In genomic region chr10:34438741-34439140, GRCh38 we compare ENCODE assay signal across 22 cellular contexts.
A peak's percentile ranks its signal among the peaks of the same experiment; 100 is the strongest.
DNase-seq lines count a peak whose midpoint lies in the region; ATAC-seq and TF ChIP-seq lines count a peak whose summit lies in the region.
"Had no signal": no experiment of that assay in that cellular context is flagged by ENCODE, and none has a peak within 500 bp of the region (broad histone marks: within the 10 kb centered on the region; RNA-seq: fewer than 3 reads in every experiment).

No MANE protein-coding gene starts in this region.

- in situ Hi-C loops in mammary epithelial cell (cut with MboI; ENCODE audit: low sequenced_read_pairs in 2 of 2) = no loop called here

- no peak overlapping the region for H2AK5ac ChIP-seq in mesenchymal stem cell (ENCODE audit: low read length, severe bottlenecking)

- H3K4me1 ChIP-seq in mammary epithelial cell (ENCODE audit: insufficient read depth, low read length) (peaks cover 9% of the 10 kb centered on the region), mesenchymal stem cell (ENCODE audit: control insufficient read depth, insufficient read depth, low read depth, low read length) (peaks cover 5% of the 10 kb centered on the region)
- H3K4me1 ChIP-seq in CD8-positive, alpha-beta T cell (ENCODE audit: insufficient read depth, low read length) = no peaks in the 10 kb centered on the region
- H3K4me1 ChIP-seq: SJCRH30 had no signal

- no peak overlapping the region for H3K27ac ChIP-seq in mammary epithelial cell (ENCODE audit: insufficient read depth, low read depth, low read length)
- H3K27ac ChIP-seq in mesenchymal stem cell (ENCODE audit: low read length, poor library complexity, severe bottlenecking) = no peak overlapping the region
- no peak overlapping the region for H3K27ac ChIP-seq in CD8-positive, alpha-beta T cell (ENCODE audit: low read depth, low read length)
- H3K27ac ChIP-seq: KMS-11, SJCRH30 had no signal

- no peak overlapping the region for H3K4me2 ChIP-seq in mammary epithelial cell (ENCODE audit: insufficient read depth, low read depth, low read length)
- H3K4me2 ChIP-seq in mesenchymal stem cell (ENCODE audit: low read length, poor library complexity, severe bottlenecking) = no peak overlapping the region
- H3K4me2 ChIP-seq: KMS-11 had no signal

- H4K91ac ChIP-seq in mesenchymal stem cell (ENCODE audit: low read length) = no peak overlapping the region

- H2BK5ac ChIP-seq in mesenchymal stem cell (ENCODE audit: low read depth, low read length, poor library complexity, severe bottlenecking) = no peak overlapping the region

- H2BK12ac ChIP-seq in mesenchymal stem cell (ENCODE audit: low read length in 2 of 2) = no peak overlapping the region

- no peaks in the 10 kb centered on the region for H3K27me3 Mint-ChIP-seq in MCF 10A (ENCODE audit: insufficient read depth, unreplicated experiment)
- H3K27me3 Mint-ChIP-seq in WTC11 (ENCODE audit: low read depth) = no peaks in the 10 kb centered on the region
- no peaks in the 10 kb centered on the region for H3K27me3 Mint-ChIP-seq in CD8-positive, alpha-beta T cell (ENCODE audit: low read depth)

- H3K27ac Mint-ChIP-seq in MCF 10A (ENCODE audit: low read depth, unreplicated experiment) (peak overlapping the region; percentile 5), WTC11 (peak overlapping the region; percentile 28)
- H3K27ac Mint-ChIP-seq in CD8-positive, alpha-beta T cell = no peak overlapping the region

- POLR2A ChIA-PET in MCF 10A (lab: Yijun Ruan, JAX) (interaction anchor here (0.8 kb wide), 1 partner anchor 67 kb away, joined by 3 read pairs; no protein-coding TSS in a partner anchor), WTC11 (lab: Charles Lee) (no interaction called here)
- POLR2A ChIA-PET in CD8-positive, alpha-beta T cell (lab: Charles Lee) = no interaction called here

- H2BK15ac ChIP-seq in mesenchymal stem cell (ENCODE audit: low read depth, poor library complexity, severe bottlenecking) = no peak overlapping the region

- TF ChIP-seq CTCF in MCF 10A (IDR thresholded peaks at IDR 0.05; ENCODE audit: unreplicated experiment) (no peak), mammary epithelial cell (conservative IDR thresholded peaks at IDR 0.05 in 1 of 2, IDR thresholded peaks at IDR 0.05 in 1 of 2; ENCODE audit: extremely low read depth in 1 of 2, insufficient read depth in 1 of 2, low read depth in 1 of 2, low read length in 2 of 2) (no peak), WTC11 (IDR thresholded peaks at IDR 0.05) (no peak)
- no peak for TF ChIP-seq CTCF in CD8-positive, alpha-beta T cell (IDR thresholded peaks at IDR 0.05)

- no peak overlapping the region for H3K4me3 ChIP-seq in mammary epithelial cell (replicated peaks in 1 of 3; ENCODE audit: insufficient read depth in 1 of 3, low read depth in 2 of 3, low read length in 3 of 3)
- no peak overlapping the region for H3K4me3 ChIP-seq in mesenchymal stem cell (ENCODE audit: insufficient read depth in 1 of 2, low read depth in 1 of 2, low read length in 2 of 2)
- H3K4me3 ChIP-seq in CD8-positive, alpha-beta T cell (ENCODE audit: low read depth, low read length) = no peak overlapping the region
- H3K4me3 ChIP-seq: SJCRH30 had no signal

- H2AFZ ChIP-seq in mammary epithelial cell (ENCODE audit: low read depth, low read length) = no peak overlapping the region
- H2AFZ ChIP-seq in mesenchymal stem cell (ENCODE audit: low read depth, low read length) = no peak overlapping the region

- 85% methylated on average over 4 of the region's 4 CpGs for WGBS in mammary epithelial cell (ENCODE audit: low coverage, missing lambda C conversion rate)
- 86% methylated on average over 4 of the region's 4 CpGs for WGBS in mesenchymal stem cell

- H3K18ac ChIP-seq in mesenchymal stem cell (ENCODE audit: low read depth in 1 of 2, low read length in 2 of 2) = peak overlapping the region in 1 of 2 experiments; percentile 43

- H3K4me3 Mint-ChIP-seq in MCF 10A (ENCODE audit: unreplicated experiment) (peak overlapping the region; percentile 0), WTC11 (no peak overlapping the region)
- H3K4me3 Mint-ChIP-seq in CD8-positive, alpha-beta T cell = no peak overlapping the region

- H3K9me3 Mint-ChIP-seq in MCF 10A (ENCODE audit: unreplicated experiment) = no peaks in the 10 kb centered on the region
- no peaks in the 10 kb centered on the region for H3K9me3 Mint-ChIP-seq in WTC11
- H3K9me3 Mint-ChIP-seq in CD8-positive, alpha-beta T cell = no peaks in the 10 kb centered on the region

- H3K79me2 ChIP-seq in mammary epithelial cell (ENCODE audit: insufficient read depth, low read length) = no peaks in the 10 kb centered on the region

- peaks cover 20% of the 10 kb centered on the region for H3K4me1 Mint-ChIP-seq in MCF 10A (ENCODE audit: insufficient read depth, unreplicated experiment)
- H3K4me1 Mint-ChIP-seq in WTC11 = peaks cover 40% of the 10 kb centered on the region
- H3K4me1 Mint-ChIP-seq in CD8-positive, alpha-beta T cell (ENCODE audit: low read depth) = no peaks in the 10 kb centered on the region

- intact Hi-C loops in MCF 10A (cut with micrococcal nuclease) (no loop called here), mammary epithelial cell (cut with micrococcal nuclease) (no loop called here), sciatic nerve (cut with DNase I) (no loop called here), head of caudate nucleus (cut with DNase I) (no loop called here)
- intact Hi-C loops in CD8-positive, alpha-beta T cell (cut with DNase I, micrococcal nuclease) = no loop called here

- peaks cover 31% of the 10 kb centered on the region for H3K79me1 ChIP-seq in mesenchymal stem cell (replicated peaks; ENCODE audit: low read length, poor library complexity, severe bottlenecking)

- no peak overlapping the region for H3K23ac ChIP-seq in mesenchymal stem cell (ENCODE audit: low read length in 2 of 2)

- no peaks in the 10 kb centered on the region for H4K20me1 ChIP-seq in mammary epithelial cell (ENCODE audit: insufficient read depth, low read length)

- no peaks in the 10 kb centered on the region for H3K9me3 ChIP-seq in mammary epithelial cell (replicated peaks; ENCODE audit: insufficient read depth, low read length)
- H3K9me3 ChIP-seq in mesenchymal stem cell (ENCODE audit: control insufficient read depth, low read length) = no peaks in the 10 kb centered on the region
- no peaks in the 10 kb centered on the region for H3K9me3 ChIP-seq in CD8-positive, alpha-beta T cell (ENCODE audit: low read length)
- H3K9me3 ChIP-seq: SJCRH30 had no signal

- no peaks in the 10 kb centered on the region for H3K27me3 ChIP-seq in mammary epithelial cell (ENCODE audit: insufficient read depth, low read length)
- H3K27me3 ChIP-seq in mesenchymal stem cell (ENCODE audit: control insufficient read depth in 1 of 2, insufficient read depth in 1 of 2, low read length in 2 of 2) = no peaks in the 10 kb centered on the region
- H3K27me3 ChIP-seq in CD8-positive, alpha-beta T cell (ENCODE audit: insufficient read depth, low read length) = no peaks in the 10 kb centered on the region
- H3K27me3 ChIP-seq: SJCRH30 had no signal

- CTCF ChIA-PET in MCF 10A (lab: Yijun Ruan, JAX) (no interaction called here), mammary epithelial cell (lab: Charles Lee; ENCODE audit: low non-redundant PET) (no interaction called here), WTC11 (lab: Charles Lee) (no interaction called here)
- CTCF ChIA-PET in CD8-positive, alpha-beta T cell (lab: Charles Lee) = no interaction called here

- no peak overlapping the region for H3K4ac ChIP-seq in mesenchymal stem cell (ENCODE audit: low read depth in 1 of 2, low read length in 2 of 2)

- dilution Hi-C loops in mammary epithelial cell (cut with HindIII; ENCODE audit: low sequenced_read_pairs) = loop anchor here (10.0 kb wide), 1 partner anchor 46 kb away; no protein-coding TSS in a partner anchor

- H3K9ac ChIP-seq in mammary epithelial cell (ENCODE audit: insufficient read depth, low read length) (no peak overlapping the region), mesenchymal stem cell (ENCODE audit: low read length) (peak overlapping the region; percentile 40)
- H3K9ac ChIP-seq: KMS-11 had no signal

- peaks cover 5% of the 10 kb centered on the region for H3K36me3 Mint-ChIP-seq in MCF 10A (ENCODE audit: insufficient read depth, unreplicated experiment)
- peaks cover 2% of the 10 kb centered on the region; the same call in 1 of the 2 replicates for H3K36me3 Mint-ChIP-seq in WTC11
- no peaks in the 10 kb centered on the region for H3K36me3 Mint-ChIP-seq in CD8-positive, alpha-beta T cell

- no peak for ATAC-seq in WTC11
- ATAC-seq in sciatic nerve = peak; percentile 20
- ATAC-seq in CD8-positive, alpha-beta T cell = no peak
- ATAC-seq: Panc1 had no signal

- BruUV-seq in MCF 10A (replicated peaks; lab: Mats Ljungman, UMichigan) = no TSS peak
- no TSS peak for BruUV-seq in mammary epithelial cell (replicated peaks; lab: Mats Ljungman, UMichigan)

- H3K14ac ChIP-seq in mesenchymal stem cell (ENCODE audit: low read length in 2 of 2) = no peak overlapping the region

- DNase-seq in MCF 10A (ENCODE audit: unreplicated experiment) (no peak), mammary epithelial cell (no peak), WTC11 (ENCODE audit: low spot score) (no peak), mesenchymal stem cell (no peak), sciatic nerve (ENCODE audit: low spot score) (no peak), GM03348 (ENCODE audit: low spot score) (no peak), head of caudate nucleus (no peak)
- no peak for DNase-seq in CD8-positive, alpha-beta T cell
- DNase-seq: 8988T, AML-193, C1 segment of cervical spinal cord, EL, GF-D8, HCEC 1CT, IMR-90, NCI-H1105 treated with DMSO at 0.1 percent for 48 hours, NCI-H2029 treated with DMSO at 0.1 percent for 48 hours, NCI-H510A treated with DMSO at 0.1 percent for 48 hours, NCI-H82, SJCRH30 had no signal

- no peak overlapping the region for H4K8ac ChIP-seq in mesenchymal stem cell (ENCODE audit: low read length)

- H2BK120ac ChIP-seq in mesenchymal stem cell (ENCODE audit: low read depth, low read length) = no peak overlapping the region

- H3K36me3 ChIP-seq in mammary epithelial cell (ENCODE audit: insufficient read depth, low read length) (no peaks in the 10 kb centered on the region), mesenchymal stem cell (ENCODE audit: control insufficient read depth in 1 of 2, insufficient read depth in 2 of 2, low read depth in 1 of 2, low read length in 2 of 2) (no peaks in the 10 kb centered on the region)
- no peaks in the 10 kb centered on the region for H3K36me3 ChIP-seq in CD8-positive, alpha-beta T cell (ENCODE audit: insufficient read depth, low read length)
- H3K36me3 ChIP-seq: SJCRH30 had no signal
